ENCODE assay signal across 1 cellular context in genomic region chr13:42893346-42893745, GRCh38.
A peak's percentile ranks its signal among the peaks of the same experiment; 100 is the strongest.
TF ChIP-seq lines count a peak whose summit lies in the region.

No MANE protein-coding gene starts in this region.

TF ChIP-seq in HEK293, 187 proteins besides CTCF, POLR2A, EP300 and RAD21:
- TF ChIP-seq TCF7L2 (IDR thresholded peaks at IDR 0.05; ENCODE audit: borderline replicate concordance, low read depth, low read length) = peak; percentile 26; the same call in 1 of the 2 replicates
- TF ChIP-seq GFI1B (tag by site-specific recombination; IDR thresholded peaks at IDR 0.05) = 0 out of 2 replicates have a peak, but pooled peaks have one; percentile 50
- TF ChIP-seq ZNF792 (tag by site-specific recombination; IDR thresholded peaks at IDR 0.05) = no peak
- no peak for TF ChIP-seq ZNF473 (tag by site-specific recombination; IDR thresholded peaks at IDR 0.05)
- TF ChIP-seq ZNF660 (tag by site-specific recombination; IDR thresholded peaks at IDR 0.05) = no peak
